8 cellular contexts compared by ENCODE assay signal in genomic region chr13:19150226-19150625, GRCh38. TPM values are rescaled to one million over a fixed set of nuclear protein-coding genes. Genes with fewer than 3 reads are reported as not detected.
"Had no signal": no experiment of that assay in that cellular context is flagged by ENCODE, and none has a peak within 500 bp of the region (broad histone marks: within the 10 kb centered on the region; RNA-seq: fewer than 3 reads in every experiment).

No MANE protein-coding gene starts in this region.

- H3K27ac ChIP-seq: GM23248 had no signal

- H3K4me1 Mint-ChIP-seq: H9 had no signal

- H3K4me3 Mint-ChIP-seq: H9 had no signal

- H3K4me3 ChIP-seq: GM23248, K562 had no signal

- DNase-seq: GM23248, GOT3, H9, HCEC 1CT, IMR-90 had no signal

- H3K27ac Mint-ChIP-seq: H9 had no signal

- ATAC-seq: K562 had no signal

RNA-seq across cellular contexts. Expression of gene TUBA3C, which starts 31.4 kb away (rescaled TPM):
- total RNA-seq: GM23248, H4, H9, HT-29, IMR-90 had no signal
- polyA plus RNA-seq: GM23248, IMR-90 had no signal
